8 cellular contexts compared by ENCODE assay signal in genomic region chr1:92957020-92957734, GRCh38. TPM values are rescaled to one million over a fixed set of nuclear protein-coding genes. Genes with fewer than 3 reads are reported as not detected.
A peak's percentile ranks its signal among the peaks of the same experiment; 100 is the strongest.
DNase-seq lines count a peak whose midpoint lies in the region; ATAC-seq and TF ChIP-seq lines count a peak whose summit lies in the region.

No MANE protein-coding gene starts in this region.

- H3K27me3 Mint-ChIP-seq in CD4-positive, alpha-beta T cell = no peaks in the 10 kb centered on the region
- H3K27me3 Mint-ChIP-seq in activated naive CD8-positive, alpha-beta T cell treated with anti-CD3 and anti-CD28 coated beads for 36 hours = no peaks in the 10 kb centered on the region
- H3K27me3 Mint-ChIP-seq in progenitor cell of endocrine pancreas = no peaks in the 10 kb centered on the region

- POLR2A ChIA-PET in CD4-positive, alpha-beta T cell (lab: Charles Lee) = interaction anchor here (1.0 to 1.4 kb wide), 4 partner anchors 9 to 82 kb away, joined by 3 to 5 read pairs (median 4); no protein-coding TSS in a partner anchor

- H3K9me3 Mint-ChIP-seq in CD4-positive, alpha-beta T cell = no peaks in the 10 kb centered on the region
- H3K9me3 Mint-ChIP-seq in activated naive CD8-positive, alpha-beta T cell treated with anti-CD3 and anti-CD28 coated beads for 36 hours = no peaks in the 10 kb centered on the region
- H3K9me3 Mint-ChIP-seq in progenitor cell of endocrine pancreas (ENCODE audit: low read depth) = no peaks in the 10 kb centered on the region

- no peak overlapping the region for H3K27ac ChIP-seq in CD4-positive, alpha-beta T cell (ENCODE audit: low read depth, low read length)
- no peak overlapping the region for H3K27ac ChIP-seq in left ventricle myocardium inferior (replicated peaks)

- intact Hi-C loops in CD4-positive, alpha-beta T cell (cut with DNase I, micrococcal nuclease) = loop anchor here in 1 of 2 experiments (5.0 kb wide), 2 partner anchors 35 to 890 kb away; no protein-coding TSS in a partner anchor
- intact Hi-C loops in left ventricle myocardium inferior (cut with micrococcal nuclease) = no loop called here

- peak overlapping the region; percentile 20 for H3K4me3 Mint-ChIP-seq in CD4-positive, alpha-beta T cell
- peak overlapping the region; percentile 19 for H3K4me3 Mint-ChIP-seq in activated naive CD8-positive, alpha-beta T cell treated with anti-CD3 and anti-CD28 coated beads for 36 hours
- H3K4me3 Mint-ChIP-seq in progenitor cell of endocrine pancreas (ENCODE audit: low read depth) = no peak overlapping the region

- no peaks in the 10 kb centered on the region for H3K9me3 ChIP-seq in CD4-positive, alpha-beta T cell (ENCODE audit: control insufficient read depth, low read length)
- no peaks in the 10 kb centered on the region for H3K9me3 ChIP-seq in left ventricle myocardium inferior (replicated peaks)

- H3K27ac Mint-ChIP-seq in CD4-positive, alpha-beta T cell = peak overlapping the region; percentile 76
- H3K27ac Mint-ChIP-seq in activated naive CD8-positive, alpha-beta T cell treated with anti-CD3 and anti-CD28 coated beads for 36 hours = peak overlapping the region; percentile 67
- H3K27ac Mint-ChIP-seq in progenitor cell of endocrine pancreas = no peak overlapping the region

- peaks cover 51% of the 10 kb centered on the region for H3K4me1 ChIP-seq in left ventricle myocardium inferior

- no peak for DNase-seq in CD4-positive, alpha-beta T cell
- DNase-seq in activated naive CD8-positive, alpha-beta T cell treated with anti-CD3 and anti-CD28 coated beads for 36 hours = no peak
- DNase-seq in progenitor cell of endocrine pancreas (ENCODE audit: low spot score, unreplicated experiment) (no peak), left ventricle myocardium inferior (no peak), HuH-7 (ENCODE audit: low spot score) (no peak), iPS-NIHi7 (ENCODE audit: extremely low spot score) (no peak)

- H3K4me1 Mint-ChIP-seq in CD4-positive, alpha-beta T cell (ENCODE audit: low read depth) = peaks cover 69% of the 10 kb centered on the region
- peaks cover 59% of the 10 kb centered on the region for H3K4me1 Mint-ChIP-seq in activated naive CD8-positive, alpha-beta T cell treated with anti-CD3 and anti-CD28 coated beads for 36 hours
- H3K4me1 Mint-ChIP-seq in progenitor cell of endocrine pancreas (ENCODE audit: low read depth) = peaks cover 16% of the 10 kb centered on the region

- CTCF ChIA-PET in CD4-positive, alpha-beta T cell (lab: Charles Lee) = interaction anchor here (1.1 to 10.4 kb wide), 5 partner anchors 11 to 125 kb away, joined by 3 to 105 read pairs (median 8); partner anchors contain the start of gene RPL5

- TF ChIP-seq CTCF in CD4-positive, alpha-beta T cell (IDR thresholded peaks at IDR 0.05) = no peak
- TF ChIP-seq CTCF in progenitor cell of endocrine pancreas (IDR thresholded peaks at IDR 0.05; ENCODE audit: unreplicated experiment) (no peak), left ventricle myocardium inferior (IDR thresholded peaks at IDR 0.05; ENCODE audit: borderline replicate concordance) (no peak)

- no peak for ATAC-seq in CD4-positive, alpha-beta T cell (ENCODE audit: poor library complexity)
- peak; percentile 32 for ATAC-seq in GM19035 (IDR thresholded peaks at IDR 0.05; ENCODE audit: unreplicated experiment)
- ATAC-seq in HG03045 (IDR thresholded peaks at IDR 0.05; ENCODE audit: unreplicated experiment) = peak; percentile 39

- H3K27me3 ChIP-seq in CD4-positive, alpha-beta T cell (ENCODE audit: control insufficient read depth, insufficient read depth, low read length) = no peaks in the 10 kb centered on the region
- H3K27me3 ChIP-seq in left ventricle myocardium inferior (ENCODE audit: low read depth) = no peaks in the 10 kb centered on the region

- H3K4me3 ChIP-seq in left ventricle myocardium inferior = no peak overlapping the region

- peaks cover 10% of the 10 kb centered on the region for H3K36me3 Mint-ChIP-seq in CD4-positive, alpha-beta T cell (ENCODE audit: low read depth)
- peaks cover 14% of the 10 kb centered on the region for H3K36me3 Mint-ChIP-seq in activated naive CD8-positive, alpha-beta T cell treated with anti-CD3 and anti-CD28 coated beads for 36 hours
- no peaks in the 10 kb centered on the region for H3K36me3 Mint-ChIP-seq in progenitor cell of endocrine pancreas (ENCODE audit: insufficient read depth)

- no peaks in the 10 kb centered on the region for H3K36me3 ChIP-seq in left ventricle myocardium inferior

RNA-seq across cellular contexts. Expression of gene DIPK1A, which starts 4.1 kb away (rescaled TPM):
- 1 to 10 TPM; 7.0 to 7.3 TPM for total RNA-seq in CD4-positive, alpha-beta T cell
- total RNA-seq in activated naive CD8-positive, alpha-beta T cell treated with anti-CD3 and anti-CD28 coated beads for 36 hours = 1 to 10 TPM; 8.4 to 9.4 TPM
- 6.9 and 7.5 TPM in 2 replicates for total RNA-seq in progenitor cell of endocrine pancreas
- total RNA-seq in left ventricle myocardium inferior = 5.0 TPM
